Comparison of ENCODE assay signal across 11 cellular contexts in the genomic region with DNA sequence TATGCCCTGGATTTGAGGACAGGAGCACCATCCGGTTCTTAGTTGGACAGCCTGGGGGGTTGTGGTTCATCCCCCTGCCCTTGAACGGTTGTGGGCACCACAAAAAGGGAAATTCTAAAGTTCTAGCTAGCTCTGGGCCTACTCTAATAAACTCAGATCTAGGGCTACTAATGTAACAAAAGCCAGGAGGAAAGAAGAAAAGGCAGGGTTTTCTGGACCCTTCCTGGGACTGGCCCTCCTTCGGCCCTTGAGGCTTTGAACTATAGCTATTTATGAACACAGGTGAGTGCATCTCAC. TPM values are rescaled to one million over a fixed set of nuclear protein-coding genes. Genes with fewer than 3 reads are reported as not detected.
DNase-seq lines count a peak whose midpoint lies in the region; ATAC-seq and TF ChIP-seq lines count a peak whose summit lies in the region.
"Had no signal": no experiment of that assay in that cellular context is flagged by ENCODE, and none has a peak within 500 bp of the region (broad histone marks: within the 10 kb centered on the region; RNA-seq: fewer than 3 reads in every experiment).

No MANE protein-coding gene starts in this region.

- peak overlapping the region in 1 of 2 experiments; percentile 7 for H2BK12ac ChIP-seq in mesenchymal stem cell (ENCODE audit: low read length in 2 of 2)

- peak overlapping the region; percentile 14 for H4K8ac ChIP-seq in mesenchymal stem cell (ENCODE audit: low read length)

- H3K9ac ChIP-seq in SK-N-SH (peak overlapping the region; percentile 60), mesenchymal stem cell (ENCODE audit: low read length) (no peak overlapping the region), skeletal muscle tissue (ENCODE audit: low read depth in 1 of 3, low read length in 3 of 3) (peak overlapping the region in 2 of 3 donors; percentile 39 to 69)

- CTCF ChIA-PET in SK-N-SH (lab: Yijun Ruan, JAX), result interaction anchor here (1.2 to 2.8 kb wide), 4 partner anchors 9 to 164 kb away, joined by 3 to 12 read pairs (median 4); no protein-coding TSS in a partner anchor

- H3K9me2 ChIP-seq in SK-N-SH, result no peaks in the 10 kb centered on the region

- no peak for ATAC-seq in SK-N-SH treated with all-trans-retinoic acid at 6 μM for 48 hours
- no peak for ATAC-seq in GM19463 (IDR thresholded peaks at IDR 0.05; ENCODE audit: unreplicated experiment)

- H2AFZ ChIP-seq in SK-N-SH (ENCODE audit: low read depth) (peak overlapping the region; percentile 30; the same call in 1 of the 2 replicates), mesenchymal stem cell (ENCODE audit: low read depth, low read length) (no peak overlapping the region)

- H3F3A ChIP-seq in SK-N-SH (replicated peaks; ENCODE audit: insufficient read depth), result peaks cover 26% of the 10 kb centered on the region

- H3K36me3 Mint-ChIP-seq in brain, result peaks cover 5% of the 10 kb centered on the region
- H3K36me3 Mint-ChIP-seq: activated naive CD8-positive, alpha-beta T cell had no signal

- peak overlapping the region; percentile 48 for H4K91ac ChIP-seq in mesenchymal stem cell (ENCODE audit: low read length)

- H3K79me1 ChIP-seq in mesenchymal stem cell (replicated peaks; ENCODE audit: low read length, poor library complexity, severe bottlenecking), result peaks cover 18% of the 10 kb centered on the region

- no peak overlapping the region for H3K14ac ChIP-seq in mesenchymal stem cell (ENCODE audit: low read length in 2 of 2)

- no peaks in the 10 kb centered on the region for H3K9me3 Mint-ChIP-seq in brain
- H3K9me3 Mint-ChIP-seq: activated B cell treated with CpG ODN at 0.5 μM for 24 hours had no signal

- no peak for TF ChIP-seq RAD21 in SK-N-SH (IDR thresholded peaks at IDR 0.05; ENCODE audit: low read length)

- no peak overlapping the region for H2BK5ac ChIP-seq in mesenchymal stem cell (ENCODE audit: low read depth, low read length, poor library complexity, severe bottlenecking)

- H3K9me3 ChIP-seq in SK-N-SH (no peaks in the 10 kb centered on the region), mesenchymal stem cell (ENCODE audit: control insufficient read depth, low read length) (no peaks in the 10 kb centered on the region), skeletal muscle tissue (ENCODE audit: control insufficient read depth in 3 of 3, low read length in 3 of 3) (no peaks in the 10 kb centered on the region)

- H3K27ac Mint-ChIP-seq in brain, result peak overlapping the region in 3 of 5 experiments; percentile 67 to 93 (median 88)
- H3K27ac Mint-ChIP-seq: activated B cell treated with CpG ODN at 0.5 μM for 24 hours; activated naive CD8-positive, alpha-beta T cell had no signal

- H2AK5ac ChIP-seq in mesenchymal stem cell (ENCODE audit: low read length, severe bottlenecking), result peak overlapping the region; percentile 25

- no peaks in the 10 kb centered on the region for H3K27me3 ChIP-seq in SK-N-SH (ENCODE audit: insufficient read depth)
- H3K27me3 ChIP-seq in mesenchymal stem cell (ENCODE audit: control insufficient read depth in 1 of 2, insufficient read depth in 1 of 2, low read length in 2 of 2), result no peaks in the 10 kb centered on the region
- no peaks in the 10 kb centered on the region for H3K27me3 ChIP-seq in skeletal muscle tissue (ENCODE audit: control insufficient read depth in 3 of 3, insufficient read depth in 3 of 3, low read length in 3 of 3)

- DNase-seq in SK-N-SH (no peak), mesenchymal stem cell (no peak), NCI-H1092 treated with DMSO at 0.1 percent for 48 hours (lab: John Stamatoyannopoulos, UW) (no peak)
- DNase-seq in activated effector memory CD4-positive, alpha-beta T cell treated with Interleukin-2 at 50 U/mL for 16 hours, result no peak
- DNase-seq: activated B cell treated with CpG ODN at 0.5 μM for 24 hours, cortex of kidney had no signal

- POLR2A ChIA-PET in SK-N-SH (lab: Yijun Ruan, JAX), result interaction anchor here (0.6 kb wide), 1 partner anchor 22 kb away, joined by 3 read pairs; no protein-coding TSS in a partner anchor

- H3K23ac ChIP-seq in mesenchymal stem cell (ENCODE audit: low read length in 2 of 2), result no peak overlapping the region

- TF ChIP-seq EP300 in SK-N-SH (IDR thresholded peaks at IDR 0.05; ENCODE audit: borderline replicate concordance in 1 of 2, low read depth in 1 of 2, low read length in 1 of 2), result no peak

- peaks cover 40% of the 10 kb centered on the region for H3K4me1 Mint-ChIP-seq in brain

- H3K27ac ChIP-seq in SK-N-SH (ENCODE audit: low read depth in 2 of 2, low read length in 1 of 2) (peak overlapping the region; percentile 88 to 95), mesenchymal stem cell (ENCODE audit: low read length, poor library complexity, severe bottlenecking) (peak overlapping the region; percentile 95), skeletal muscle tissue (ENCODE audit: low read depth, low read length) (peak overlapping the region; percentile 27)

- peak overlapping the region; percentile 73 to 75 for H3K4ac ChIP-seq in mesenchymal stem cell (ENCODE audit: low read depth in 1 of 2, low read length in 2 of 2)

- no peak overlapping the region for H3K4me3 ChIP-seq in SK-N-SH (ENCODE audit: low read depth in 2 of 2, low read length in 1 of 2)
- no peak overlapping the region for H3K4me3 ChIP-seq in mesenchymal stem cell (ENCODE audit: insufficient read depth in 1 of 2, low read depth in 1 of 2, low read length in 2 of 2)
- H3K4me3 ChIP-seq in skeletal muscle tissue (ENCODE audit: low read length in 3 of 3), result peak overlapping the region; percentile 45 to 65 (median 53)

- H3K4me1 ChIP-seq in SK-N-SH (ENCODE audit: control insufficient read depth in 1 of 2, insufficient read depth in 2 of 2, low read depth in 1 of 2, low read length in 1 of 2), result peaks cover 19 to 32% of the 10 kb centered on the region in 2 experiments; a peak in 3 of 4 replicates
- peaks cover 25% of the 10 kb centered on the region for H3K4me1 ChIP-seq in mesenchymal stem cell (ENCODE audit: control insufficient read depth, insufficient read depth, low read depth, low read length)
- peaks cover 23 to 40% (median 33%) of the 10 kb centered on the region in 3 donors for H3K4me1 ChIP-seq in skeletal muscle tissue (ENCODE audit: control insufficient read depth in 3 of 3, insufficient read depth in 3 of 3, low read length in 3 of 3)

- H3K27me3 Mint-ChIP-seq in brain, result no peaks in the 10 kb centered on the region
- H3K27me3 Mint-ChIP-seq: activated B cell treated with CpG ODN at 0.5 μM for 24 hours; activated naive CD8-positive, alpha-beta T cell had no signal

- peak overlapping the region in 1 of 2 experiments; percentile 17 for H3K18ac ChIP-seq in mesenchymal stem cell (ENCODE audit: low read depth in 1 of 2, low read length in 2 of 2)

- H2BK120ac ChIP-seq in mesenchymal stem cell (ENCODE audit: low read depth, low read length), result no peak overlapping the region

- no peak overlapping the region for H2BK15ac ChIP-seq in mesenchymal stem cell (ENCODE audit: low read depth, poor library complexity, severe bottlenecking)

- H3K36me3 ChIP-seq in SK-N-SH (replicated peaks in 1 of 2; ENCODE audit: control insufficient read depth in 1 of 2, insufficient read depth in 2 of 2, low read length in 1 of 2) (peaks cover 17 to 22% of the 10 kb centered on the region in 2 experiments), mesenchymal stem cell (ENCODE audit: control insufficient read depth in 1 of 2, insufficient read depth in 2 of 2, low read depth in 1 of 2, low read length in 2 of 2) (peaks cover 20 to 31% of the 10 kb centered on the region in 2 experiments), skeletal muscle tissue (ENCODE audit: control insufficient read depth in 3 of 3, insufficient read depth in 3 of 3, low read length in 3 of 3) (peaks cover 6 to 10% (median 10%) of the 10 kb centered on the region in 3 donors)

- H3K4me2 ChIP-seq in SK-N-SH (peak overlapping the region; percentile 70), mesenchymal stem cell (ENCODE audit: low read length, poor library complexity, severe bottlenecking) (peak overlapping the region; percentile 15)

- WGBS in SK-N-SH (ENCODE audit: low lambda C conversion rate), result 60% methylated on average over 3 of the region's 3 CpGs
- 42% methylated on average over 3 of the region's 3 CpGs for WGBS in mesenchymal stem cell

- no peak for TF ChIP-seq CTCF in SK-N-SH (IDR thresholded peaks at IDR 0.05)
- TF ChIP-seq CTCF in brain (conservative IDR thresholded peaks at IDR 0.05), result no peak

- H3K79me2 ChIP-seq in SK-N-SH (ENCODE audit: insufficient read depth), result peaks cover 3% of the 10 kb centered on the region; the same call in 1 of the 2 replicates

- H4K20me1 ChIP-seq in SK-N-SH (ENCODE audit: insufficient read depth), result no peaks in the 10 kb centered on the region

- peak overlapping the region in 4 of 5 experiments; percentile 34 to 70 (median 60) for H3K4me3 Mint-ChIP-seq in brain
- H3K4me3 Mint-ChIP-seq: activated B cell treated with CpG ODN at 0.5 μM for 24 hours; activated naive CD8-positive, alpha-beta T cell had no signal

TF ChIP-seq in SK-N-SH, 30 proteins besides CTCF, POLR2A, EP300 and RAD21 (continues in another document):
- TF ChIP-seq TEAD4 (IDR thresholded peaks at IDR 0.05; ENCODE audit: borderline replicate concordance, insufficient read depth) (no peak), CHD2 (IDR thresholded peaks at IDR 0.05; ENCODE audit: low read length, partially characterized antibody) (no peak), EZH2phosphoT487 (IDR thresholded peaks at IDR 0.05; ENCODE audit: borderline replicate concordance, low read depth) (no peak)

TF ChIP-seq in SK-N-SH treated with all-trans-retinoic acid at 6 μM for 48 hours, 23 proteins besides CTCF, POLR2A, EP300 and RAD21 (continues in another document):
- TF ChIP-seq TCF4 (CRISPR knock-in tag; IDR thresholded peaks at IDR 0.05; ENCODE audit: borderline replicate concordance), result no peak

RNA-seq across cellular contexts. Expression of a gene that starts 15.1 kb away (rescaled TPM):
- polyA plus RNA-seq in SK-N-SH (2012; rRNA removed) (27.3 and 33.2 TPM in 2 replicates), brain (ENCODE audit: insufficient read depth, low read depth, low replicate concordance) (1.3 TPM)
- 12.5 and 20.4 TPM in 2 replicates for polyA plus RNA-seq in SK-N-SH (2012; cell fraction: cytosol; rRNA removed)
- polyA plus RNA-seq in SK-N-SH (2012; cell fraction: nucleus; rRNA removed), result 58.0 and 63.3 TPM in 2 replicates
- 25.3 TPM for polyA plus RNA-seq in mesenchymal stem cell (2013, experiment 1 of 2)
- polyA plus RNA-seq in mesenchymal stem cell (2013, experiment 2 of 2), result 24.1 TPM
- 1.6 TPM for total RNA-seq in skeletal muscle tissue
- total RNA-seq: activated B cell treated with CpG ODN at 0.5 μM for 24 hours had no signal

RNA-seq across cellular contexts. Expression of a gene that starts 47.3 kb away (rescaled TPM):
- polyA plus RNA-seq in SK-N-SH (2012; rRNA removed) (31.3 and 35.1 TPM in 2 replicates), brain (ENCODE audit: insufficient read depth, low read depth, low replicate concordance) (54.1 TPM)
- 25.3 and 26.7 TPM in 2 replicates for polyA plus RNA-seq in SK-N-SH (2012; cell fraction: cytosol; rRNA removed)
- polyA plus RNA-seq in SK-N-SH (2012; cell fraction: nucleus; rRNA removed), result 44.3 and 49.7 TPM in 2 replicates
- 28.3 TPM for polyA plus RNA-seq in mesenchymal stem cell (2013, experiment 1 of 2)
- 28.4 TPM for polyA plus RNA-seq in mesenchymal stem cell (2013, experiment 2 of 2)
- total RNA-seq in skeletal muscle tissue, result 23.0 TPM

Comparison
In these comparisons a context has a peak if more than half of its experiments do, and no peak if none do; other contexts are left out.
1. H3K27ac ChIP-seq: peak in every context shown above with its lines; median percentile 95 in mesenchymal stem cell; 92 in SK-N-SH; 27 in skeletal muscle tissue.
2. H3K4me3 ChIP-seq: peak in skeletal muscle tissue (3 of 3); none in SK-N-SH (0 of 2) and mesenchymal stem cell (0 of 2).